In genomic region chr7:29087840-29088169, GRCh38 we compare ENCODE assay signal across 22 cellular contexts. TPM values are rescaled to one million over a fixed set of nuclear protein-coding genes. Genes with fewer than 3 reads are reported as not detected.
DNase-seq lines count a peak whose midpoint lies in the region; ATAC-seq and TF ChIP-seq lines count a peak whose summit lies in the region.
"Had no signal": no experiment of that assay in that cellular context is flagged by ENCODE, and none has a peak within 500 bp of the region (broad histone marks: within the 10 kb centered on the region; RNA-seq: fewer than 3 reads in every experiment).

No MANE protein-coding gene starts in this region.

- H3K4me3 ChIP-seq in left ventricle myocardium inferior (peak overlapping the region; percentile 18), skeletal muscle tissue (ENCODE audit: low read length in 3 of 3) (peak overlapping the region; percentile 17 to 36 (median 25))
- H3K4me3 ChIP-seq: dorsolateral prefrontal cortex, tibial nerve had no signal

- no peak for TF ChIP-seq CTCF in left ventricle myocardium inferior (IDR thresholded peaks at IDR 0.05; ENCODE audit: borderline replicate concordance)
- no peak for TF ChIP-seq CTCF in GM13976 (IDR thresholded peaks at IDR 0.05; ENCODE audit: borderline replicate concordance, control extremely low read depth, extremely low read depth, insufficient read depth, missing control alignments)

- DNase-seq in DMS153 treated with DMSO at 0.1 percent for 48 hours (lab: John Stamatoyannopoulos, UW; ENCODE audit: unreplicated experiment) (peak; percentile 83), NCI-H2029 treated with DMSO at 0.1 percent for 48 hours (lab: John Stamatoyannopoulos, UW) (peak; percentile 57), left ventricle myocardium inferior (no peak), G401 (ENCODE audit: low spot score) (no peak), GM13976 (ENCODE audit: low spot score) (no peak)
- DNase-seq in activated naive CD4-positive, alpha-beta T cell treated with anti-CD3 and anti-CD28 coated beads, Interleukin-2, amount 50 U/mL, for 72 hours (ENCODE audit: low spot score in 2 of 2), result no peak
- DNase-seq: activated CD4-positive, alpha-beta T cell treated with anti-CD3 and anti-CD28 coated beads, Interleukin-2, amount 10 ng/mL, durations not matched to agents 7 days and 5 days; activated CD8-positive, alpha-beta memory T cell treated with anti-CD3 and anti-CD28 coated beads, Interleukin-2, amount 50 U/mL, for 4 hours; activated naive CD8-positive, alpha-beta T cell treated with anti-CD3 and anti-CD28 coated beads, Interleukin-2, amount 50 U/mL, for 24 hours; AML-193; Calu3; dorsolateral prefrontal cortex; foreskin fibroblast; GOT3; NCI-H146; NCI-H226; retina had no signal

- in situ Hi-C loops in G401 (cut with HindIII; ENCODE audit: low sequenced_read_pairs), result no loop called here
- in situ Hi-C loops in GM13976 (cut with MboI; ENCODE audit: low sequenced_read_pairs, unreplicated experiment), result no loop called here

- H3K4me1 ChIP-seq in left ventricle myocardium inferior (peaks cover 47% of the 10 kb centered on the region), skeletal muscle tissue (ENCODE audit: control insufficient read depth in 3 of 3, insufficient read depth in 3 of 3, low read length in 3 of 3) (peaks cover 10 to 21% (median 20%) of the 10 kb centered on the region in 3 donors)

- H3K9me3 ChIP-seq in left ventricle myocardium inferior (replicated peaks), result no peaks in the 10 kb centered on the region
- H3K9me3 ChIP-seq in skeletal muscle tissue (ENCODE audit: control insufficient read depth in 3 of 3, low read length in 3 of 3), result no peaks in the 10 kb centered on the region
- H3K9me3 ChIP-seq: tibial nerve had no signal

- no peak overlapping the region for H3K27ac Mint-ChIP-seq in activated naive CD4-positive, alpha-beta T cell treated with anti-CD3 and anti-CD28 coated beads, Interleukin-2, amount 50 U/mL, for 72 hours
- H3K27ac Mint-ChIP-seq: activated CD4-positive, alpha-beta T cell treated with anti-CD3 and anti-CD28 coated beads, Interleukin-2, amount 10 ng/mL, durations not matched to agents 7 days and 5 days; activated naive CD8-positive, alpha-beta T cell treated with anti-CD3 and anti-CD28 coated beads, Interleukin-2, amount 50 U/mL, for 24 hours; stimulated activated memory B cell treated with anti-CD40 and anti-IgM and Interleukin-4, amounts not matched to agents 10 μg/mL and 1 μg/mL and 100 μg/mL, for 72 hours had no signal

- intact Hi-C loops in left ventricle myocardium inferior (cut with micrococcal nuclease), result loop anchor here (10.0 kb wide), 1 partner anchor 83 kb away; no protein-coding TSS in a partner anchor

- peak overlapping the region; percentile 72 for H3K27ac ChIP-seq in left ventricle myocardium inferior (replicated peaks)
- no peak overlapping the region for H3K27ac ChIP-seq in skeletal muscle tissue (ENCODE audit: low read depth, low read length)
- H3K27ac ChIP-seq: dorsolateral prefrontal cortex, epithelial cell of prostate, KMS-11, tibial nerve had no signal

- H3K36me3 ChIP-seq in left ventricle myocardium inferior, result no peaks in the 10 kb centered on the region
- H3K36me3 ChIP-seq in skeletal muscle tissue (ENCODE audit: control insufficient read depth in 3 of 3, insufficient read depth in 3 of 3, low read length in 3 of 3), result no peaks in the 10 kb centered on the region
- H3K36me3 ChIP-seq: tibial nerve had no signal

- H3K9ac ChIP-seq in skeletal muscle tissue (ENCODE audit: low read depth in 1 of 3, low read length in 3 of 3), result peak overlapping the region in 1 of 3 donors; percentile 59
- H3K9ac ChIP-seq: KMS-11 had no signal

- no peaks in the 10 kb centered on the region for H3K9me3 Mint-ChIP-seq in activated naive CD4-positive, alpha-beta T cell treated with anti-CD3 and anti-CD28 coated beads, Interleukin-2, amount 50 U/mL, for 72 hours
- H3K9me3 Mint-ChIP-seq: activated CD4-positive, alpha-beta T cell treated with anti-CD3 and anti-CD28 coated beads, Interleukin-2, amount 10 ng/mL, durations not matched to agents 7 days and 5 days; activated naive CD8-positive, alpha-beta T cell treated with anti-CD3 and anti-CD28 coated beads, Interleukin-2, amount 50 U/mL, for 24 hours; stimulated activated memory B cell treated with anti-CD40 and anti-IgM and Interleukin-4, amounts not matched to agents 10 μg/mL and 1 μg/mL and 100 μg/mL, for 72 hours had no signal

- no peak for ATAC-seq in activated naive CD4-positive, alpha-beta T cell treated with anti-CD3 and anti-CD28 coated beads, Interleukin-2, amount 50 U/mL, for 72 hours
- ATAC-seq: activated naive CD8-positive, alpha-beta T cell treated with anti-CD3 and anti-CD28 coated beads, Interleukin-2, amount 50 U/mL, for 24 hours; stimulated activated memory B cell treated with anti-CD40 and anti-IgM and Interleukin-4, amounts not matched to agents 10 μg/mL and 1 μg/mL and 100 μg/mL, for 72 hours had no signal

- H3K27me3 ChIP-seq in left ventricle myocardium inferior (ENCODE audit: low read depth) (no peaks in the 10 kb centered on the region), skeletal muscle tissue (ENCODE audit: control insufficient read depth in 3 of 3, insufficient read depth in 3 of 3, low read length in 3 of 3) (no peaks in the 10 kb centered on the region)
- H3K27me3 ChIP-seq: dorsolateral prefrontal cortex, tibial nerve had no signal

- H3K36me3 Mint-ChIP-seq in activated naive CD4-positive, alpha-beta T cell treated with anti-CD3 and anti-CD28 coated beads, Interleukin-2, amount 50 U/mL, for 72 hours, result no peaks in the 10 kb centered on the region
- H3K36me3 Mint-ChIP-seq: stimulated activated memory B cell treated with anti-CD40 and anti-IgM and Interleukin-4, amounts not matched to agents 10 μg/mL and 1 μg/mL and 100 μg/mL, for 72 hours had no signal

RNA-seq across cellular contexts. Expression of gene CPVL, which starts 58.5 kb away (rescaled TPM):
- total RNA-seq in left ventricle myocardium inferior (86.3 TPM), skeletal muscle tissue (25.1 TPM)
- not detected in 2 replicates for total RNA-seq in G401 (2014; rRNA removed; shearing (Covaris generic))
- not detected for total RNA-seq in activated naive CD4-positive, alpha-beta T cell treated with anti-CD3 and anti-CD28 coated beads, Interleukin-2, amount 50 U/mL, for 72 hours
- total RNA-seq: activated CD4-positive, alpha-beta T cell treated with anti-CD3 and anti-CD28 coated beads, Interleukin-2, amount 10 ng/mL, durations not matched to agents 7 days and 5 days had no signal

Comparison
In these comparisons a context has a peak if more than half of its experiments do, and no peak if none do; other contexts are left out.
1. DNase-seq: peak in DMS153 treated with DMSO at 0.1 percent for 48 hours (single experiment) and NCI-H2029 treated with DMSO at 0.1 percent for 48 hours (single experiment); none in left ventricle myocardium inferior (single experiment), G401 (single experiment), activated naive CD4-positive, alpha-beta T cell treated with anti-CD3 and anti-CD28 coated beads, Interleukin-2, amount 50 U/mL, for 72 hours (0 of 2) and GM13976 (single experiment).
2. RNA of gene CPVL, which starts 58.5 kb away (total RNA-seq): 86.3 TPM in left ventricle myocardium inferior (single experiment) and 25.1 TPM in skeletal muscle tissue (single experiment); not detected in activated naive CD4-positive, alpha-beta T cell treated with anti-CD3 and anti-CD28 coated beads, Interleukin-2, amount 50 U/mL, for 72 hours and not detected in G401; every median in the first group is over 10 times any median in the second.